Comparison of ENCODE assay signal across 1 cellular context in genomic region chr2:212154392-212154791, GRCh38.
TF ChIP-seq lines count a peak whose summit lies in the region.

No MANE protein-coding gene starts in this region.

TF ChIP-seq in GM23338, 12 proteins besides CTCF, POLR2A, EP300 and RAD21 (continued from another document):
- TF ChIP-seq REST (IDR thresholded peaks at IDR 0.05; ENCODE audit: unreplicated experiment) (no peak), STAT1 (IDR thresholded peaks at IDR 0.05; ENCODE audit: unreplicated experiment) (no peak), EZH2 (IDR thresholded peaks at IDR 0.05; ENCODE audit: low read depth, unreplicated experiment) (no peak), ZNF114 (CRISPR knock-in tag; IDR thresholded peaks at IDR 0.05) (no peak)
